Comparison of ENCODE assay signal across 11 cellular contexts in genomic region chr16:81558444-81559175, GRCh38.
DNase-seq lines count a peak whose midpoint lies in the region; ATAC-seq and TF ChIP-seq lines count a peak whose summit lies in the region.
"Had no signal": no experiment of that assay in that cellular context is flagged by ENCODE, and none has a peak within 500 bp of the region (broad histone marks: within the 10 kb centered on the region; RNA-seq: fewer than 3 reads in every experiment).

No MANE protein-coding gene starts in this region.

- intact Hi-C loops in left colon (cut with DNase I, micrococcal nuclease), result no loop called here

- TF ChIP-seq POLR2A in Peyer's patch (IDR thresholded peaks at IDR 0.05) (no peak), suprapubic skin (IDR thresholded peaks at IDR 0.05) (no peak)

- TF ChIP-seq EP300 in suprapubic skin (IDR thresholded peaks at IDR 0.05), result no peak

- H3K4me1 ChIP-seq in Peyer's patch (peaks cover 0 to 55% (median 8%) of the 10 kb centered on the region in 4 donors), suprapubic skin (peaks cover 37% of the 10 kb centered on the region)

- peak; percentile 65 to 91 (median 78) for DNase-seq in NCI-H1417 (lab: John Stamatoyannopoulos, UW)
- DNase-seq in Peyer's patch, result peak in 2 of 3 donors; percentile 89 to 90
- DNase-seq in left colon, result peak; percentile 81 to 92
- no peak for DNase-seq in suprapubic skin (ENCODE audit: low spot score in 2 of 2)
- no peak for DNase-seq in UCSD-AML1 (lab: John Stamatoyannopoulos, UW; ENCODE audit: unreplicated experiment)
- no peak for DNase-seq in putamen (ENCODE audit: low spot score)
- DNase-seq in NK-92 (lab: John Stamatoyannopoulos, UW; ENCODE audit: unreplicated experiment), result no peak
- DNase-seq: activated CD4-positive, alpha-beta memory T cell treated with anti-CD3 and anti-CD28 coated beads for 36 hours; stimulated activated CD4-positive, alpha-beta T cell treated with anti-CD3 and anti-CD28 coated beads, Interleukin-2, amount 100 ng/mL, for 24 hours had no signal

- H3K27me3 ChIP-seq in Peyer's patch (no peaks in the 10 kb centered on the region), suprapubic skin (no peaks in the 10 kb centered on the region)

- H3K9me3 ChIP-seq in Peyer's patch, result no peaks in the 10 kb centered on the region
- no peaks in the 10 kb centered on the region for H3K9me3 ChIP-seq in suprapubic skin
- H3K9me3 ChIP-seq: thoracic aorta had no signal

- TF ChIP-seq CTCF in Peyer's patch (IDR thresholded peaks at IDR 0.05) (peak in 3 of 6 experiments; percentile 15 to 32 (median 32)), suprapubic skin (IDR thresholded peaks at IDR 0.05) (no peak)

- H3K4me3 ChIP-seq in Peyer's patch, result no peak overlapping the region
- H3K4me3 ChIP-seq in suprapubic skin, result no peak overlapping the region
- H3K4me3 ChIP-seq: thoracic aorta had no signal

- ATAC-seq in left colon (peak; percentile 90), GM19351 (IDR thresholded peaks at IDR 0.05; ENCODE audit: unreplicated experiment) (no peak)

- H3K27ac ChIP-seq in Peyer's patch (peak overlapping the region in 3 of 4 donors; percentile 53 to 94 (median 88)), suprapubic skin (peak overlapping the region; percentile 30)
- H3K27ac ChIP-seq: thoracic aorta had no signal

- 52% methylated on average over 15 of the region's 16 CpGs for WGBS in suprapubic skin

- H3K36me3 ChIP-seq in Peyer's patch, result no peaks in the 10 kb centered on the region
- no peaks in the 10 kb centered on the region for H3K36me3 ChIP-seq in suprapubic skin
- H3K36me3 ChIP-seq: thoracic aorta had no signal

Comparison
In these comparisons a context has a peak if more than half of its experiments do, and no peak if none do; other contexts are left out.
1. DNase-seq: peak in NCI-H1417 (3 of 3), Peyer's patch (2 of 3) and left colon (2 of 2); none in suprapubic skin (0 of 2), UCSD-AML1 (single experiment), putamen (single experiment) and NK-92 (single experiment).